ENCODE assay signal across 13 cellular contexts in the genomic region with DNA sequence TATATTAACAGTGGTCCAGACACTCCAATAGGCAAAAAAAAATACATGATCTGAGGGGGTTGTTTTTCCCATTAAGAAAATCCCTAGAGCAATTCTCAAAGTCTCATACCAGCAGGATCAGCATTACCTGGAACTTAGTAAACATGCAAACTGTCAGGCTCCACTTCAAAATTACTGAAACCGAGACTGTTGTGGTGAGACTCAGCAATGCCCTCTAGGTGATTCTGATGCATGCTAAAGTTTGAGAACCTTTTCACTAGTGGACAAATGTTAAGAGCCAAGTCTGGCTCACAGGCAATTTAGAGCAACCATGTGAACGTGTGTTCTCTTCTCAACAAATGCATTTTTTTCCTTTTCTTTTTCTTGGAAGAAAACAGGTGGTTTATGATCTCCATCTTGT. TPM values are rescaled to one million over a fixed set of nuclear protein-coding genes. Genes with fewer than 3 reads are reported as not detected.
DNase-seq lines count a peak whose midpoint lies in the region; ATAC-seq, FAIRE-seq and TF ChIP-seq lines count a peak whose summit lies in the region.
"Had no signal": no experiment of that assay in that cellular context is flagged by ENCODE, and none has a peak within 500 bp of the region (broad histone marks: within the 10 kb centered on the region; RNA-seq: fewer than 3 reads in every experiment).

No MANE protein-coding gene starts in this region.

- FAIRE-seq in K562 (lab: Jason Lieb, UNC) = peak; percentile 29

- H3K4me1 Mint-ChIP-seq in mesothelial cell of epicardium = no peaks in the 10 kb centered on the region
- no peaks in the 10 kb centered on the region for H3K4me1 Mint-ChIP-seq in stimulated activated memory B cell treated with anti-CD40 and anti-IgM and Interleukin-4, amounts not matched to agents 10 μg/mL and 1 μg/mL and 100 μg/mL, for 72 hours

- H4K20me1 ChIP-seq in K562 (replicated peaks; ENCODE audit: control insufficient read depth, insufficient read depth, low read length) = no peaks in the 10 kb centered on the region

- no peak overlapping the region for H3K9ac ChIP-seq in K562 (ENCODE audit: insufficient read depth in 1 of 2, low read depth in 2 of 2, low read length in 2 of 2)

- TF ChIP-seq RAD21 in K562 (CRISPR knock-in tag; conservative IDR thresholded peaks at IDR 0.05 in 1 of 2, IDR thresholded peaks at IDR 0.05 in 1 of 2) = no peak

- H3K27ac ChIP-seq in K562 (ENCODE audit: extremely low read depth, low read depth, low read length) = no peak overlapping the region
- H3K27ac ChIP-seq: suprapubic skin had no signal

- no peak overlapping the region for H3K27ac Mint-ChIP-seq in mesothelial cell of epicardium
- no peak overlapping the region for H3K27ac Mint-ChIP-seq in stimulated activated memory B cell treated with anti-CD40 and anti-IgM and Interleukin-4, amounts not matched to agents 10 μg/mL and 1 μg/mL and 100 μg/mL, for 72 hours
- H3K27ac Mint-ChIP-seq: activated naive CD8-positive, alpha-beta T cell had no signal

- no peak for DNase-seq in K562 (ENCODE audit: extremely low read depth in 1 of 4, low spot score in 3 of 4)
- no peak for DNase-seq in midbrain (lab: John Stamatoyannopoulos, UW)
- no peak for DNase-seq in mesothelial cell of epicardium (ENCODE audit: low spot score in 2 of 2, unreplicated experiment in 2 of 2)
- no peak for DNase-seq in GOT3 (lab: John Stamatoyannopoulos, UW)
- DNase-seq: activated CD4-positive, alpha-beta T cell treated with anti-CD3 and anti-CD28 coated beads for 4 hours; NCI-H1417 treated with DMSO at 0.1 percent for 48 hours; stimulated activated CD4-positive, alpha-beta T cell treated with anti-CD3 and anti-CD28 coated beads, Interleukin-4, amount 100 ng/mL, for 4 hours had no signal

- peaks cover 19% of the 10 kb centered on the region for H3K36me3 Mint-ChIP-seq in mesothelial cell of epicardium
- H3K36me3 Mint-ChIP-seq in stimulated activated memory B cell treated with anti-CD40 and anti-IgM and Interleukin-4, amounts not matched to agents 10 μg/mL and 1 μg/mL and 100 μg/mL, for 72 hours = peaks cover 24% of the 10 kb centered on the region
- H3K36me3 Mint-ChIP-seq: activated naive CD8-positive, alpha-beta T cell had no signal

- no TSS peak for BruUV-seq in K562 (replicated peaks; lab: Mats Ljungman, UMichigan)

- no peaks in the 10 kb centered on the region for H3K27me3 Mint-ChIP-seq in mesothelial cell of epicardium (ENCODE audit: low read depth)
- H3K27me3 Mint-ChIP-seq in stimulated activated memory B cell treated with anti-CD40 and anti-IgM and Interleukin-4, amounts not matched to agents 10 μg/mL and 1 μg/mL and 100 μg/mL, for 72 hours = no peaks in the 10 kb centered on the region
- H3K27me3 Mint-ChIP-seq: activated naive CD8-positive, alpha-beta T cell had no signal

- no peaks in the 10 kb centered on the region for H3K4me1 ChIP-seq in K562 (replicated peaks in 1 of 2; ENCODE audit: control insufficient read depth in 2 of 2, insufficient read depth in 2 of 2, low read length in 2 of 2)
- H3K4me1 ChIP-seq: suprapubic skin had no signal

- TF ChIP-seq CTCF in K562 (IDR thresholded peaks at IDR 0.05 in 2 of 3, conservative IDR thresholded peaks at IDR 0.05 in 1 of 3; ENCODE audit: insufficient read depth in 2 of 3, low read depth in 1 of 3, low read length in 3 of 3) (no peak), mesothelial cell of epicardium (IDR thresholded peaks at IDR 0.05; ENCODE audit: unreplicated experiment) (no peak)

- intact Hi-C loops in K562 (cut with micrococcal nuclease) = no loop called here

- no peak overlapping the region for H3K4me3 ChIP-seq in K562
- H3K4me3 ChIP-seq: suprapubic skin had no signal

- in situ Hi-C loops in K562 (cut with MboI) = no loop called here

- no peak for TF ChIP-seq POLR2A in K562 (conservative IDR thresholded peaks at IDR 0.05)

- ATAC-seq in GM18861 (IDR thresholded peaks at IDR 0.05; ENCODE audit: unreplicated experiment) (peak; percentile 93), GM21515 (IDR thresholded peaks at IDR 0.05; ENCODE audit: unreplicated experiment) (peak; percentile 87), HG03066 (IDR thresholded peaks at IDR 0.05; ENCODE audit: low read depth, unreplicated experiment) (peak; percentile 80), K562 (no peak)
- no peak for ATAC-seq in stimulated activated memory B cell treated with anti-CD40 and anti-IgM and Interleukin-4, amounts not matched to agents 10 μg/mL and 1 μg/mL and 100 μg/mL, for 72 hours

- no peaks in the 10 kb centered on the region for H3K9me3 Mint-ChIP-seq in mesothelial cell of epicardium
- H3K9me3 Mint-ChIP-seq in stimulated activated memory B cell treated with anti-CD40 and anti-IgM and Interleukin-4, amounts not matched to agents 10 μg/mL and 1 μg/mL and 100 μg/mL, for 72 hours = no peaks in the 10 kb centered on the region

- no peaks in the 10 kb centered on the region for H3K9me3 ChIP-seq in K562 (replicated peaks; ENCODE audit: control insufficient read depth, insufficient read depth, low read depth, low read length)
- H3K9me3 ChIP-seq: suprapubic skin had no signal

- H3K27me3 ChIP-seq in K562 (ENCODE audit: control insufficient read depth in 2 of 2, insufficient read depth in 2 of 2, low read length in 2 of 2) = no peaks in the 10 kb centered on the region
- H3K27me3 ChIP-seq: suprapubic skin had no signal

- H3K9me1 ChIP-seq in K562 (ENCODE audit: control insufficient read depth, insufficient read depth, low read length) = no peaks in the 10 kb centered on the region

- H2AFZ ChIP-seq in K562 (ENCODE audit: low read depth, low read length) = no peak overlapping the region

- peaks cover 41% of the 10 kb centered on the region for H3K36me3 ChIP-seq in K562 (ENCODE audit: control insufficient read depth, insufficient read depth, low read length)

- POLR2A ChIA-PET in K562 (lab: Yijun Ruan, JAX) = no interaction called here

- WGBS in K562 (ENCODE audit: insufficient coverage, low coverage, missing lambda C conversion rate) = 59% methylated on average over 2 of the region's 2 CpGs

- TF ChIP-seq EP300 in K562 (IDR thresholded peaks at IDR 0.05; ENCODE audit: low read length) = no peak

- CTCF ChIA-PET in K562 (lab: Yijun Ruan, JAX; ENCODE audit: low intra/inter-chr PET ratio) = no interaction called here

- no peaks in the 10 kb centered on the region for H3K79me2 ChIP-seq in K562 (ENCODE audit: control insufficient read depth, insufficient read depth, low read length)

- H3K4me2 ChIP-seq in K562 (ENCODE audit: insufficient read depth, low read length) = no peak overlapping the region

- H3K4me3 Mint-ChIP-seq in mesothelial cell of epicardium = no peak overlapping the region
- H3K4me3 Mint-ChIP-seq in stimulated activated memory B cell treated with anti-CD40 and anti-IgM and Interleukin-4, amounts not matched to agents 10 μg/mL and 1 μg/mL and 100 μg/mL, for 72 hours = no peak overlapping the region
- H3K4me3 Mint-ChIP-seq: activated naive CD8-positive, alpha-beta T cell had no signal

TF ChIP-seq in K562, 482 proteins besides CTCF, POLR2A, EP300 and RAD21 (continues in another document):
- no peak for TF ChIP-seq CBX5 (IDR thresholded peaks at IDR 0.05; ENCODE audit: borderline replicate concordance, low read depth)
- no peak for TF ChIP-seq HNRNPK (IDR thresholded peaks at IDR 0.05; ENCODE audit: low read depth, low read length, poor library complexity, severe bottlenecking)
- TF ChIP-seq MCM5 (IDR thresholded peaks at IDR 0.05; ENCODE audit: low read depth) = no peak
- no peak for TF ChIP-seq MAZ (CRISPR knock-in tag; conservative IDR thresholded peaks at IDR 0.05 in 1 of 2, IDR thresholded peaks at IDR 0.05 in 1 of 2)
- TF ChIP-seq PHB2 (IDR thresholded peaks at IDR 0.05; ENCODE audit: low read depth) = no peak
- no peak for TF ChIP-seq SRSF9 (IDR thresholded peaks at IDR 0.05; ENCODE audit: borderline replicate concordance, low read depth, low read length)

RNA-seq across cellular contexts. Expression of a gene that starts 30.2 kb away (rescaled TPM):
- 29.0 and 61.5 TPM in 2 replicates for total RNA-seq in K562 (2011; cell fraction: chromatin; rRNA removed; ENCODE audit: low replicate concordance)
- total RNA-seq in K562 (2011; cell fraction: nucleolus; rRNA removed) = 20.3 and 30.8 TPM in 2 replicates
- total RNA-seq in K562 (2011; cell fraction: nucleoplasm; rRNA removed) = 35.7 and 51.3 TPM in 2 replicates
- total RNA-seq in K562 (2014; rRNA removed) = 7.1 and 8.3 TPM in 2 replicates
- 10.7 and 11.9 TPM in 2 replicates for total RNA-seq in K562 (2014; rRNA removed; fragmentation: Illumina TruSeq; extraction: Trizol)
- 9.2 and 10.3 TPM in 2 replicates for total RNA-seq in K562 (2015; rRNA removed; fragmentation: Illumina TruSeq; extraction: Trizol)
- 15.7 and 18.2 TPM in 2 replicates for total RNA-seq in K562 (2021)
- polyA plus RNA-seq in K562 (2011; rRNA removed) = 12.0 and 12.7 TPM in 2 replicates
- polyA plus RNA-seq in K562 (2011; cell fraction: cytosol; rRNA removed) = 3.3 and 5.6 TPM in 2 replicates
- polyA plus RNA-seq in K562 (2011; cell fraction: nucleus; rRNA removed) = 10.7 and 12.7 TPM in 2 replicates
- 8.9 and 13.0 TPM in 2 replicates for polyA plus RNA-seq in K562 (2012)
- 13.5 and 15.2 TPM in 2 replicates for polyA plus RNA-seq in K562 (2014; fragmentation: Illumina TruSeq; extraction: Trizol)
- 1 to 10 TPM; 6.2 to 9.0 TPM for polyA plus RNA-seq in K562 (2014; fragmentation: Nextera tagmentation; extraction: Ambion mirVana)
- polyA plus RNA-seq in K562 (2014; rRNA removed) = 9.8 and 11.2 TPM in 2 replicates
- 21.3 and 22.2 TPM in 2 replicates for polyA minus RNA-seq in K562 (2011; rRNA and poly(A)+ RNA removed)
- polyA minus RNA-seq in K562 (2011; cell fraction: cytosol; rRNA and poly(A)+ RNA removed) = 4.9 and 10.8 TPM in 2 replicates
- 27.1 and 36.1 TPM in 2 replicates for polyA minus RNA-seq in K562 (2011; cell fraction: nucleus; rRNA and poly(A)+ RNA removed)
- 19.0 to 21.3 TPM (median 20.3 TPM) in 3 replicates for total RNA-seq in mesothelial cell of epicardium

RNA-seq across cellular contexts. Expression of a gene that starts 38.2 kb away (rescaled TPM):
- total RNA-seq in K562 (2011; cell fraction: chromatin; rRNA removed; ENCODE audit: low replicate concordance) = 50.5 and 176 TPM in 2 replicates
- total RNA-seq in K562 (2011; cell fraction: nucleolus; rRNA removed) = 36.2 and 41.2 TPM in 2 replicates
- 79.1 and 117 TPM in 2 replicates for total RNA-seq in K562 (2011; cell fraction: nucleoplasm; rRNA removed)
- total RNA-seq in K562 (2014; rRNA removed) = 28.0 and 28.4 TPM in 2 replicates
- 48.1 and 60.1 TPM in 2 replicates for total RNA-seq in K562 (2014; rRNA removed; fragmentation: Illumina TruSeq; extraction: Trizol)
- 38.2 and 38.5 TPM in 2 replicates for total RNA-seq in K562 (2015; rRNA removed; fragmentation: Illumina TruSeq; extraction: Trizol)
- total RNA-seq in K562 (2021) = 44.8 and 46.3 TPM in 2 replicates
- 46.9 and 60.6 TPM in 2 replicates for polyA plus RNA-seq in K562 (2011; rRNA removed)
- 18.1 and 24.5 TPM in 2 replicates for polyA plus RNA-seq in K562 (2011; cell fraction: cytosol; rRNA removed)
- polyA plus RNA-seq in K562 (2011; cell fraction: nucleus; rRNA removed) = 15.1 and 21.3 TPM in 2 replicates
- 28.2 and 30.6 TPM in 2 replicates for polyA plus RNA-seq in K562 (2012)
- polyA plus RNA-seq in K562 (2014; fragmentation: Illumina TruSeq; extraction: Trizol) = 35.1 and 43.6 TPM in 2 replicates
- polyA plus RNA-seq in K562 (2014; fragmentation: Nextera tagmentation; extraction: Ambion mirVana) = 10 to 100 TPM; 12.7 to 22.8 TPM
- polyA plus RNA-seq in K562 (2014; rRNA removed) = 30.8 and 35.5 TPM in 2 replicates
- polyA minus RNA-seq in K562 (2011; rRNA and poly(A)+ RNA removed) = 169 and 177 TPM in 2 replicates
- 28.0 and 38.7 TPM in 2 replicates for polyA minus RNA-seq in K562 (2011; cell fraction: cytosol; rRNA and poly(A)+ RNA removed)
- polyA minus RNA-seq in K562 (2011; cell fraction: nucleus; rRNA and poly(A)+ RNA removed) = 23.8 and 47.7 TPM in 2 replicates
- 57.4 to 59.4 TPM (median 58.3 TPM) in 3 replicates for total RNA-seq in mesothelial cell of epicardium

Comparison
In these comparisons a context has a peak if more than half of its experiments do, and no peak if none do; other contexts are left out.
1. ATAC-seq: peak in GM18861 (single experiment), GM21515 (single experiment) and HG03066 (single experiment); none in K562 (single experiment) and stimulated activated memory B cell treated with anti-CD40 and anti-IgM and Interleukin-4, amounts not matched to agents 10 μg/mL and 1 μg/mL and 100 μg/mL, for 72 hours (single experiment).